In the genomic region with DNA sequence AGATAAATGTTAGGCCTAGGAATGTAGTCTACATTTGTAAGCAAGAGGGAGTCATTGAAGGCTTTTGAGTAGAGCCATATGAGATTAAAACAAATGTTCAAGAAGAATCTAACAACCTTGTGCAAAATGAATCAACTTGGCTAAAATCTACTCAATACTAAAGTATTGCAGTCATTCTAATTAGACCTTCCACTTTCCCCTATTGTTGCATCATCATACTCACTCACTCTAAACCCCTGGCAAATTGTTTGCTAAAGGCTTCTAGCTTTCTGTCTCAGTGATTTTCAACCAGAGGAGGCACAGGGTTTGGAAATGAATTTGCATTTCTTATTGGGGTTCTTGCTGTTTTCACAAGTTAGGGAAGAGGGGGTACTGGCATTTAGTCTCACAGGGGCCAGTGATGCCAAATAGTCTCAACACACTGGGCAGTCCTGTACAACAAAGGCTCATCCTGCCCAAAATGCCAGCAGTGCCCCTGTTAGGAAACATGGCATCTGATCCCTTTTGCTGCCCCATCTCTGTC, we compare ENCODE assay signal across 1 cellular context.
TF ChIP-seq lines count a peak whose summit lies in the region.

No MANE protein-coding gene starts in this region.

TF ChIP-seq in GM23338, 12 proteins besides CTCF, POLR2A, EP300 and RAD21 (continued from another document):
- TF ChIP-seq ZNF462 (CRISPR knock-in tag; IDR thresholded peaks at IDR 0.05): no peak
- TF ChIP-seq POLR2AphosphoS5 (IDR thresholded peaks at IDR 0.05; ENCODE audit: low read depth): no peak
- TF ChIP-seq, protein P1, sequence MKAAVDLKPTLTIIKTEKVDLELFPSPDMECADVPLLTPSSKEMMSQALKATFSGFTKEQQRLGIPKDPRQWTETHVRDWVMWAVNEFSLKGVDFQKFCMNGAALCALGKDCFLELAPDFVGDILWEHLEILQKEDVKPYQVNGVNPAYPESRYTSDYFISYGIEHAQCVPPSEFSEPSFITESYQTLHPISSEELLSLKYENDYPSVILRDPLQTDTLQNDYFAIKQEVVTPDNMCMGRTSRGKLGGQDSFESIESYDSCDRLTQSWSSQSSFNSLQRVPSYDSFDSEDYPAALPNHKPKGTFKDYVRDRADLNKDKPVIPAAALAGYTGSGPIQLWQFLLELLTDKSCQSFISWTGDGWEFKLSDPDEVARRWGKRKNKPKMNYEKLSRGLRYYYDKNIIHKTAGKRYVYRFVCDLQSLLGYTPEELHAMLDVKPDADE (IDR thresholded peaks at IDR 0.05): no peak
